17 cellular contexts compared by ENCODE assay signal in the genomic region with DNA sequence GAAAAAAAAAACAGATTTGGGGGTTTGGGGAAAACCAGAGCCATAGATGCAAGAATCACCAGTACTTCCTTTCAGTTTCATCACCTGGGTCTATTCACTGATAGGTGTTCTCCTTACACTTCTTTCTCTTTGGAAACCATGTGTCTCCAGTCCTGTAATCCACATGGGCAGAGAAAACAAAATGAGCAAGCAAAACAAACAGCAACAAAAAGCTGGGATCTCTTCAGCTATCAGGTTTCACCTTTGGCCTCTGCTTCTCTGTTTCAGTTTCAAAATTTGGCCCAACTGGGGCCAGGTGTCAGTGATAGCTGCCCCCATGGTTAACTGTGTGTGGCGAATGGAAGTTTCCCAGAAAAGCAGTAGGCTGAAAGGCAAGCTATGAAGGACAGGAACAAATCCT.
DNase-seq lines count a peak whose midpoint lies in the region; ATAC-seq and TF ChIP-seq lines count a peak whose summit lies in the region.
"Had no signal": no experiment of that assay in that cellular context is flagged by ENCODE, and none has a peak within 500 bp of the region (broad histone marks: within the 10 kb centered on the region; RNA-seq: fewer than 3 reads in every experiment).

No MANE protein-coding gene starts in this region.

- no peak overlapping the region for H3K4me3 Mint-ChIP-seq in activated T-cell treated with anti-CD3 and anti-CD28 coated beads, Interleukin-2, amount 50 U/mL, for 24 hours
- H3K4me3 Mint-ChIP-seq: central memory CD8-positive, alpha-beta T cell; IgD-negative memory B cell; type B pancreatic cell had no signal

- no peak for TF ChIP-seq CTCF in smooth muscle cell (IDR thresholded peaks at IDR 0.05; ENCODE audit: borderline replicate concordance, insufficient read depth, poor library complexity, severe bottlenecking)

- H3K27ac Mint-ChIP-seq in activated T-cell treated with anti-CD3 and anti-CD28 coated beads, Interleukin-2, amount 50 U/mL, for 24 hours: no peak overlapping the region
- H3K27ac Mint-ChIP-seq: type B pancreatic cell had no signal

- no peaks in the 10 kb centered on the region for H3K79me2 ChIP-seq in smooth muscle cell (ENCODE audit: low read depth)

- H2AFZ ChIP-seq in smooth muscle cell (ENCODE audit: low read depth): no peak overlapping the region

- no peaks in the 10 kb centered on the region for H3F3A ChIP-seq in smooth muscle cell (ENCODE audit: low read depth)

- H3K27me3 ChIP-seq in smooth muscle cell (ENCODE audit: low read depth): no peaks in the 10 kb centered on the region

- H3K4me1 Mint-ChIP-seq in activated T-cell treated with anti-CD3 and anti-CD28 coated beads, Interleukin-2, amount 50 U/mL, for 24 hours (ENCODE audit: low read depth): no peaks in the 10 kb centered on the region
- H3K4me1 Mint-ChIP-seq: central memory CD8-positive, alpha-beta T cell; IgD-negative memory B cell had no signal

- no peak overlapping the region for H3K4me2 ChIP-seq in smooth muscle cell

- DNase-seq in smooth muscle cell (lab: John Stamatoyannopoulos, UW; ENCODE audit: unreplicated experiment) (no peak), activated T-cell treated with anti-CD3 and anti-CD28 coated beads for 4 hours (no peak)
- DNase-seq in central memory CD4-positive, alpha-beta T cell: no peak
- DNase-seq in activated T-cell treated with anti-CD3 and anti-CD28 coated beads, Interleukin-2, amount 50 U/mL, for 24 hours: no peak
- DNase-seq: activated CD4-positive, alpha-beta T cell treated with anti-CD3 and anti-CD28 coated beads for 1 hour; activated T-cell treated with anti-CD3 and anti-CD28 coated beads, Interleukin-2, amount 50 U/mL, for 1 hour; kidney; NCI-H446 treated with DMSO at 0.1 percent for 48 hours; posterior cingulate gyrus; T-helper 1 cell had no signal

- peaks cover 27% of the 10 kb centered on the region for H3K9me3 Mint-ChIP-seq in activated T-cell treated with anti-CD3 and anti-CD28 coated beads, Interleukin-2, amount 50 U/mL, for 24 hours

- H4K20me1 ChIP-seq in smooth muscle cell (ENCODE audit: low read depth): no peaks in the 10 kb centered on the region

- peaks cover 6% of the 10 kb centered on the region for H3K9me3 ChIP-seq in smooth muscle cell (replicated peaks; ENCODE audit: low read depth)

- H3K36me3 ChIP-seq in smooth muscle cell (ENCODE audit: low read depth): peaks cover 8% of the 10 kb centered on the region

- no peaks in the 10 kb centered on the region for H3K27me3 Mint-ChIP-seq in activated T-cell treated with anti-CD3 and anti-CD28 coated beads, Interleukin-2, amount 50 U/mL, for 24 hours
- H3K27me3 Mint-ChIP-seq: central memory CD8-positive, alpha-beta T cell; IgD-negative memory B cell; type B pancreatic cell had no signal

- H3K4me3 ChIP-seq in smooth muscle cell: no peak overlapping the region

- WGBS in smooth muscle cell (ENCODE audit: low lambda C conversion rate): 100% methylated on average over 1 of the region's 1 CpG

- no peak overlapping the region for H3K27ac ChIP-seq in smooth muscle cell (ENCODE audit: low read depth)

- no peak overlapping the region for H3K9ac ChIP-seq in smooth muscle cell (ENCODE audit: low read depth)

- H3K36me3 Mint-ChIP-seq in activated T-cell treated with anti-CD3 and anti-CD28 coated beads, Interleukin-2, amount 50 U/mL, for 24 hours (ENCODE audit: low read depth): peaks cover 11% of the 10 kb centered on the region

- ATAC-seq in GM18502 (IDR thresholded peaks at IDR 0.05; ENCODE audit: poor library complexity, unreplicated experiment) (peak; percentile 73), GM19463 (IDR thresholded peaks at IDR 0.05; ENCODE audit: unreplicated experiment) (peak; percentile 84), HG02852 (IDR thresholded peaks at IDR 0.05; ENCODE audit: unreplicated experiment) (peak; percentile 70), HG03558 (IDR thresholded peaks at IDR 0.05; ENCODE audit: extremely low read depth, unreplicated experiment) (peak; percentile 76)

- H3K4me1 ChIP-seq in smooth muscle cell (ENCODE audit: low read depth): no peaks in the 10 kb centered on the region
